ENCODE assay signal across 8 cellular contexts in the genomic region with DNA sequence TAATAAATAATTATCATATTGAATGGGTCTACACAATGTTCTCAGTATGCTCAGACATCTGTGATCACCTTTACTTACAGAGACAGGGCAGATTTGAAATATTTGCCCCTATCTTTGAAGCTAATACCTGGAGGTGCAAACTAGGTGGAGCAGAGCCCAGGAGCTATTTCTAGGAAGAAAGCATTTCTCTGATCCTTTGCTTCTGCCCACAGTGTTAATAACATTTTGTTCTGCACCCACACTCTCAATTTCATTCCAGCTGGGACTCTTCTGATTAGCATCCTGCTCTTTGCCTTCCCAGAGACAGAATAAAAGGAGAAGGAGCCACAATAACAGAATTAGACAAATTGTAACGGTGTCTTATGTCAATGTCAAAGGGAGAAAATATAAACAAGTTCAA.
"Had no signal": no experiment of that assay in that cellular context is flagged by ENCODE, and none has a peak within 500 bp of the region (broad histone marks: within the 10 kb centered on the region; RNA-seq: fewer than 3 reads in every experiment).

No MANE protein-coding gene starts in this region.

- H3K4me3 Mint-ChIP-seq: GM23338, H9, HFFc6 had no signal

- H3K27ac Mint-ChIP-seq: GM23338, H9, HFFc6 had no signal

- DNase-seq: GM23248, GOT3, H7, H9, HCEC 1CT, HFFc6 had no signal

- H3K27ac ChIP-seq: GM23248 had no signal

- H3K9me3 Mint-ChIP-seq: GM23338, H9 had no signal

- ATAC-seq: GM23338, HCT116 had no signal
